In the genomic region with DNA sequence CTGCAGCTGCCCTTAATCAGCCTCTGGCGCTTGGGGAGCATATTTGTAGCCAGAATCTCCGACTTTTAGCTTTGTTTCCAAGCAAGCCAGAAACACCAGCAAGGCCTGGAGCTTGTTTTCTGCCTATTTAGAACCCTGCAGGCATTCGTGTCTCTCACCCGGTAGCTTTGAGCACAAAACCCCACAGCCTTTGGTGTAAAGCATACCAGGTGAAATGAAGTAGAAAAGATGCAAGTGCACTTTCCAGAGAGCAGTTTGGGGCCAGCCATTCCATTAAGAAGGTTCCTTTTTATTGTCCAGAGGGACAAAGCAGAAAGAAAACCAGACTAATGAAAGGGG, we compare ENCODE assay signal across 8 cellular contexts. TPM values are rescaled to one million over a fixed set of nuclear protein-coding genes. Genes with fewer than 3 reads are reported as not detected.
DNase-seq lines count a peak whose midpoint lies in the region; ATAC-seq, FAIRE-seq and TF ChIP-seq lines count a peak whose summit lies in the region.

No MANE protein-coding gene starts in this region.

- H3K9ac ChIP-seq in liver (ENCODE audit: low read depth in 1 of 2, low read length in 2 of 2), result peak overlapping the region; percentile 13 to 88

- H3K9me3 ChIP-seq in A549 (no peaks in the 10 kb centered on the region), liver (ENCODE audit: control insufficient read depth in 4 of 4, low read length in 3 of 4) (peaks cover 0 to 2% (median 0%) of the 10 kb centered on the region in 4 donors), uterus (no peaks in the 10 kb centered on the region)

- TF ChIP-seq CTCF in A549 (IDR thresholded peaks at IDR 0.05) (no peak), liver (IDR thresholded peaks at IDR 0.05; ENCODE audit: low read depth, low read length, missing input control) (no peak), uterus (IDR thresholded peaks at IDR 0.05) (no peak)

- WGBS in A549 (ENCODE audit: missing lambda C conversion rate), result 0% methylated on average over 4 of the region's 4 CpGs
- 5% methylated on average over 4 of the region's 4 CpGs for WGBS in liver

- H3K4me3 Mint-ChIP-seq in activated naive CD8-positive, alpha-beta T cell treated with anti-CD3 and anti-CD28 coated beads for 36 hours, result peak overlapping the region; percentile 92

- H3K27ac ChIP-seq in A549, result peak overlapping the region; percentile 95 to 96
- H3K27ac ChIP-seq in liver (ENCODE audit: low read depth in 1 of 2, low read length in 2 of 2), result peak overlapping the region; percentile 96 to 97
- peak overlapping the region; percentile 89 to 90 for H3K27ac ChIP-seq in uterus

- intact Hi-C loops in uterus (cut with DNase I; ENCODE audit: low total_unique reads), result no loop called here

- peak overlapping the region; percentile 95 for H3K4me2 ChIP-seq in A549

- H3K27me3 ChIP-seq in liver (ENCODE audit: control insufficient read depth in 4 of 4, insufficient read depth in 4 of 4, low read length in 3 of 4) (no peaks in the 10 kb centered on the region), uterus (no peaks in the 10 kb centered on the region)

- no peaks in the 10 kb centered on the region for H3K27me3 Mint-ChIP-seq in activated naive CD8-positive, alpha-beta T cell treated with anti-CD3 and anti-CD28 coated beads for 36 hours

- TF ChIP-seq POLR2A in A549 (IDR thresholded peaks at IDR 0.05; ENCODE audit: low read length) (no peak), uterus (IDR thresholded peaks at IDR 0.05) (no peak)

- peak overlapping the region; percentile 97 for H3K27ac Mint-ChIP-seq in activated naive CD8-positive, alpha-beta T cell treated with anti-CD3 and anti-CD28 coated beads for 36 hours

- H3K4me3 ChIP-seq in A549 (peak overlapping the region; percentile 82), liver (ENCODE audit: low read depth in 1 of 3, low read length in 3 of 3) (peak overlapping the region; percentile 78 to 97 (median 80)), uterus (peak overlapping the region; percentile 58 to 77)

- H3K9me3 Mint-ChIP-seq in activated naive CD8-positive, alpha-beta T cell treated with anti-CD3 and anti-CD28 coated beads for 36 hours, result peaks cover 1% of the 10 kb centered on the region

- peaks cover 25% of the 10 kb centered on the region for H3K36me3 Mint-ChIP-seq in activated naive CD8-positive, alpha-beta T cell treated with anti-CD3 and anti-CD28 coated beads for 36 hours

- TF ChIP-seq EP300 in A549 (IDR thresholded peaks at IDR 0.05), result no peak

- POLR2A ChIA-PET in A549 (lab: Yijun Ruan, JAX), result interaction anchor here (0.7 to 1.7 kb wide), 2 partner anchors 11 to 14 kb away, joined by 3 to 8 read pairs; no protein-coding TSS in a partner anchor

- TF ChIP-seq RAD21 in A549 (conservative IDR thresholded peaks at IDR 0.05 in 1 of 2, IDR thresholded peaks at IDR 0.05 in 1 of 2) (no peak), liver (IDR thresholded peaks at IDR 0.05) (no peak)

- H3K36me3 ChIP-seq in liver (ENCODE audit: control insufficient read depth in 4 of 4, insufficient read depth in 3 of 4, low read depth in 1 of 4, low read length in 3 of 4), result peaks cover 0 to 8% (median 6%) of the 10 kb centered on the region in 4 donors
- H3K36me3 ChIP-seq in uterus, result no peaks in the 10 kb centered on the region

- H3K4me1 ChIP-seq in A549 (peaks cover 24% of the 10 kb centered on the region), liver (ENCODE audit: control insufficient read depth in 4 of 4, insufficient read depth in 4 of 4, low read length in 3 of 4) (peaks cover 8 to 17% (median 13%) of the 10 kb centered on the region in 4 donors), uterus (peaks cover 7 to 9% of the 10 kb centered on the region in 2 donors)

- no peak for FAIRE-seq in A549 (lab: Jason Lieb, UNC)

- H3K4me1 Mint-ChIP-seq in activated naive CD8-positive, alpha-beta T cell treated with anti-CD3 and anti-CD28 coated beads for 36 hours, result peaks cover 44% of the 10 kb centered on the region

- ATAC-seq in A549, result peak; percentile 14 to 26; a peak in 3 of 6 replicates
- ATAC-seq in GM21717 (IDR thresholded peaks at IDR 0.05; ENCODE audit: unreplicated experiment), result peak; percentile 11

- DNase-seq in A549 (ENCODE audit: low read depth in 1 of 2, low spot score in 1 of 2) (no peak), uterus (no peak), mesenteric fat pad (ENCODE audit: low spot score) (no peak), MV-4-11 (lab: John Stamatoyannopoulos, UW) (no peak), OCI-M2 (lab: John Stamatoyannopoulos, UW; ENCODE audit: unreplicated experiment) (no peak)
- no peak for DNase-seq in activated naive CD8-positive, alpha-beta T cell treated with anti-CD3 and anti-CD28 coated beads for 36 hours

- CTCF ChIA-PET in A549 (lab: Yijun Ruan, JAX), result interaction anchor here (1.2 to 3.0 kb wide), 6 partner anchors 8 to 370 kb away, joined by 3 to 21 read pairs (median 4); no protein-coding TSS in a partner anchor

TF ChIP-seq in liver, 16 proteins besides CTCF, POLR2A, EP300 and RAD21 (continues in another document):
- TF ChIP-seq NR2F2 (IDR thresholded peaks at IDR 0.05) (no peak), JUND (IDR thresholded peaks at IDR 0.05) (no peak)
- TF ChIP-seq, protein P1, sequence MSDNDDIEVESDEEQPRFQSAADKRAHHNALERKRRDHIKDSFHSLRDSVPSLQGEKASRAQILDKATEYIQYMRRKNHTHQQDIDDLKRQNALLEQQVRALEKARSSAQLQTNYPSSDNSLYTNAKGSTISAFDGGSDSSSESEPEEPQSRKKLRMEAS (IDR thresholded peaks at IDR 0.05), result no peak
- TF ChIP-seq, protein P2, sequence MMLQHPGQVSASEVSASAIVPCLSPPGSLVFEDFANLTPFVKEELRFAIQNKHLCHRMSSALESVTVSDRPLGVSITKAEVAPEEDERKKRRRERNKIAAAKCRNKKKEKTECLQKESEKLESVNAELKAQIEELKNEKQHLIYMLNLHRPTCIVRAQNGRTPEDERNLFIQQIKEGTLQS (IDR thresholded peaks at IDR 0.05), result no peak

RNA-seq across cellular contexts. Expression of a gene that starts 0.7 kb away (rescaled TPM):
- polyA plus RNA-seq in A549 (2011; rRNA removed) (11.6 and 12.3 TPM in 2 replicates), A549 (2017; fragmentation: RNase III; extraction: RNeasy Plus Mini Kit Qiagen cat#74134 plus additional on column Dnase treatment) (6.1 to 6.3 TPM (median 6.2 TPM) in 3 replicates), liver (1 to 10 TPM in 1 of 2 donors, under 1 TPM in 1; 0.88 to 1.8 TPM)
- 2.6 and 3.0 TPM in 2 replicates for polyA plus RNA-seq in A549 (2012; cell fraction: cytosol; rRNA removed)
- 1.6 and 1.8 TPM in 2 replicates for polyA plus RNA-seq in A549 (2012; cell fraction: nucleus; rRNA removed)
- 5.5 and 7.2 TPM in 2 replicates for polyA minus RNA-seq in A549 (2011; rRNA and poly(A)+ RNA removed)
- 10 to 100 TPM; 25.7 to 28.7 TPM for total RNA-seq in activated naive CD8-positive, alpha-beta T cell treated with anti-CD3 and anti-CD28 coated beads for 36 hours
- total RNA-seq in liver (1 to 10 TPM; 1.7 to 5.0 TPM), uterus (10 to 100 TPM; 12.9 to 22.5 (median 14.5) TPM), mesenteric fat pad (11.5 TPM)

RNA-seq across cellular contexts. Expression of a gene that starts 0.8 kb away (rescaled TPM):
- 2.6 and 2.7 TPM in 2 replicates for polyA plus RNA-seq in A549 (2011; rRNA removed)
- polyA plus RNA-seq in A549 (2012; cell fraction: cytosol; rRNA removed), result 0.74 and 1.2 TPM in 2 replicates
- 1.1 and 1.7 TPM in 2 replicates for polyA plus RNA-seq in A549 (2012; cell fraction: nucleus; rRNA removed)
- 2.6 to 3.9 TPM (median 3.2 TPM) in 3 replicates for polyA plus RNA-seq in A549 (2017; fragmentation: RNase III; extraction: RNeasy Plus Mini Kit Qiagen cat#74134 plus additional on column Dnase treatment)
- 1.8 and 2.4 TPM in 2 replicates for polyA minus RNA-seq in A549 (2011; rRNA and poly(A)+ RNA removed)
- 1 to 10 TPM; 4.0 to 4.2 TPM for total RNA-seq in activated naive CD8-positive, alpha-beta T cell treated with anti-CD3 and anti-CD28 coated beads for 36 hours
- 1 to 10 TPM; 1.4 to 2.2 TPM for total RNA-seq in liver
- polyA plus RNA-seq in liver, result under 1 TPM; 0.28 to 0.66 TPM
- total RNA-seq in uterus, result 10 to 100 TPM in 1 of 4 donors, 1 to 10 TPM in 3; 1.3 to 10.1 (median 8.7) TPM
- 8.8 TPM for total RNA-seq in mesenteric fat pad

RNA-seq across cellular contexts. Expression of a gene that starts 7.5 kb away (rescaled TPM):
- polyA plus RNA-seq in A549 (2011; rRNA removed) (1.3 and 2.1 TPM in 2 replicates), A549 (2017; fragmentation: RNase III; extraction: RNeasy Plus Mini Kit Qiagen cat#74134 plus additional on column Dnase treatment) (0.50 to 0.84 TPM (median 0.52 TPM) in 3 replicates), liver (under 1 TPM; 0.07 to 0.35 TPM)
- polyA plus RNA-seq in A549 (2012; cell fraction: cytosol; rRNA removed), result 0.18 and 0.20 TPM in 2 replicates
- polyA plus RNA-seq in A549 (2012; cell fraction: nucleus; rRNA removed), result 0.27 and 0.31 TPM in 2 replicates
- 1.4 TPM in 1 of 2 replicates, not detected in the other for polyA minus RNA-seq in A549 (2011; rRNA and poly(A)+ RNA removed)
- 1 to 10 TPM; 2.9 to 3.2 TPM for total RNA-seq in activated naive CD8-positive, alpha-beta T cell treated with anti-CD3 and anti-CD28 coated beads for 36 hours
- total RNA-seq in liver (under 1 TPM; 0.42 to 0.84 TPM), uterus (10 to 100 TPM in 1 of 4 donors, 1 to 10 TPM in 3; 1.2 to 22.5 (median 6.6) TPM), mesenteric fat pad (2.2 TPM)

RNA-seq across cellular contexts. Expression of a gene that starts 17.3 kb away (rescaled TPM):
- polyA plus RNA-seq in A549 (2011; rRNA removed), result 0.33 and 0.57 TPM in 2 replicates
- 0.12 and 0.24 TPM in 2 replicates for polyA plus RNA-seq in A549 (2012; cell fraction: cytosol; rRNA removed)
- 0.55 and 0.67 TPM in 2 replicates for polyA plus RNA-seq in A549 (2012; cell fraction: nucleus; rRNA removed)
- polyA plus RNA-seq in A549 (2017; fragmentation: RNase III; extraction: RNeasy Plus Mini Kit Qiagen cat#74134 plus additional on column Dnase treatment), result 0.16 to 0.28 TPM (median 0.27 TPM) in 3 replicates
- 0.21 and 0.49 TPM in 2 replicates for polyA minus RNA-seq in A549 (2011; rRNA and poly(A)+ RNA removed)
- total RNA-seq in activated naive CD8-positive, alpha-beta T cell treated with anti-CD3 and anti-CD28 coated beads for 36 hours, result under 1 TPM; 0.52 to 0.66 TPM
- total RNA-seq in liver, result under 1 TPM; 0.59 to 0.70 TPM
- polyA plus RNA-seq in liver, result under 1 TPM; 0.03 to 0.28 TPM
- total RNA-seq in uterus, result 1 to 10 TPM in 1 of 4 donors, under 1 TPM in 2, not detected in 1; 0.76 to 2.1 (median 0.77) TPM
- 1.5 TPM for total RNA-seq in mesenteric fat pad
